ENCODE assay signal across 8 cellular contexts in the genomic region with DNA sequence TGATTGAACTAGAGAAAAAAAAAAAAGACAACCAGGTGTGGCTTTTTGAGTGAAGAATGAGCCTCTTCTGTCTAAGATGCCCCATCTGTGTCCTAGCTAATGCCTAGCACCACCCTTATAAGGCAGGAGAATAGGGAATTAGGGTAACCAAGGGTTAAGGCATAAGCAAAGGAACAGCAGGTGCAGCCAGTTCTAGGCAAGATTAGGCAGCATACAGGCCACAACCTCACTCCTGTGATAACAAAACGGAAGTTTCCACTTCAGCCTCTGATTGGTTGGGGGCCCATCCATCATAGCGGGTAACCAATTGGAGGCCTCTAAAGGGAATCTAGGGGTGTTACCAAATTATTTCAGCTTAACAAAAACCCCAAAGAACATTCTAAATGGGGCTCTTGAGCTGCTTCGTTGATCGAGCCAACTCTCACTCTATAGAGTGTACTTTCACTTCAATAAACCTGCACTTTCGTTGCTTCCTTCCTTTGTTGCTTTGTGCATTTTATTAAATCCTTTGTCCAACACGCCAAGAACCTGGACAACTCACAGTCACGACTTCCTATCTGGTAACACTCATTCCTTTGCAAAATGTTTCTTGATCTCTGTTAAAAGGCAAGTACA.
A peak's percentile ranks its signal among the peaks of the same experiment; 100 is the strongest.
DNase-seq lines count a peak whose midpoint lies in the region; ATAC-seq and TF ChIP-seq lines count a peak whose summit lies in the region.

No MANE protein-coding gene starts in this region.

- H3K4me3 ChIP-seq in esophagus squamous epithelium (peak overlapping the region in 1 of 4 donors; percentile 9), suprapubic skin (peak overlapping the region; percentile 23)

- peaks cover 0 to 49% (median 15%) of the 10 kb centered on the region in 3 donors for H3K4me1 ChIP-seq in esophagus squamous epithelium
- H3K4me1 ChIP-seq in suprapubic skin, result peaks cover 37% of the 10 kb centered on the region

- peak in 1 of 4 donors; percentile 31 for TF ChIP-seq POLR2A in esophagus squamous epithelium (IDR thresholded peaks at IDR 0.05)
- TF ChIP-seq POLR2A in suprapubic skin (IDR thresholded peaks at IDR 0.05), result no peak

- ATAC-seq in GM18870 (IDR thresholded peaks at IDR 0.05; ENCODE audit: unreplicated experiment), result peak; percentile 86
- ATAC-seq in HG03103 (IDR thresholded peaks at IDR 0.05; ENCODE audit: low read depth, unreplicated experiment), result peak; percentile 77

- H3K36me3 ChIP-seq in esophagus squamous epithelium, result no peaks in the 10 kb centered on the region
- no peaks in the 10 kb centered on the region for H3K36me3 ChIP-seq in suprapubic skin

- TF ChIP-seq CTCF in esophagus squamous epithelium (IDR thresholded peaks at IDR 0.05), result no peak
- TF ChIP-seq CTCF in neural crest cell (conservative IDR thresholded peaks at IDR 0.05), result no peak
- no peak for TF ChIP-seq CTCF in suprapubic skin (IDR thresholded peaks at IDR 0.05)

- H3K27me3 Mint-ChIP-seq in neural crest cell (ENCODE audit: low read depth), result peaks cover 3% of the 10 kb centered on the region

- TF ChIP-seq EP300 in suprapubic skin (IDR thresholded peaks at IDR 0.05), result no peak

- no peak overlapping the region for H3K4me3 Mint-ChIP-seq in neural crest cell

- intact Hi-C loops in esophagus squamous epithelium (cut with DNase I), result loop anchor here (5.0 kb wide), 1 partner anchor 94 kb away; no protein-coding TSS in a partner anchor

- H3K27ac Mint-ChIP-seq in neural crest cell (ENCODE audit: unreplicated experiment), result no peak overlapping the region

- H3K27me3 ChIP-seq in esophagus squamous epithelium (no peaks in the 10 kb centered on the region), suprapubic skin (peaks cover 4% of the 10 kb centered on the region)

- H3K4me1 Mint-ChIP-seq in neural crest cell, result peaks cover 4% of the 10 kb centered on the region

- DNase-seq in AG08396 (ENCODE audit: low spot score), result peak; percentile 62
- peak; percentile 68 for DNase-seq in NK-92 treated with Interleukin-12 subunit alpha and Interleukin-12 subunit beta, amount 100 ng/mL, for 24 hours (lab: John Stamatoyannopoulos, UW)
- peak; percentile 74 for DNase-seq in activated CD8-positive, alpha-beta memory T cell treated with anti-CD3 and anti-CD28 coated beads, Interleukin-2, amount 50 U/mL, for 1 hour (ENCODE audit: extremely low read depth)
- DNase-seq in esophagus squamous epithelium (lab: John Stamatoyannopoulos, UW), result no peak
- peak; percentile 21 for DNase-seq in neural crest cell (ENCODE audit: low read depth, low spot score)
- no peak for DNase-seq in suprapubic skin (ENCODE audit: low spot score in 2 of 2)

- H3K36me3 Mint-ChIP-seq in neural crest cell (ENCODE audit: low read depth), result no peaks in the 10 kb centered on the region

- H3K9me3 Mint-ChIP-seq in neural crest cell, result no peaks in the 10 kb centered on the region

- WGBS in esophagus squamous epithelium, 2 donors, result 20 to 24% methylated on average over 7 of the region's 7 CpGs
- 29% methylated on average over 7 of the region's 7 CpGs for WGBS in suprapubic skin

- peak overlapping the region in 3 of 4 donors; percentile 6 to 59 (median 52) for H3K27ac ChIP-seq in esophagus squamous epithelium
- H3K27ac ChIP-seq in suprapubic skin, result peak overlapping the region; percentile 38

- H3K9me3 ChIP-seq in esophagus squamous epithelium (no peaks in the 10 kb centered on the region), suprapubic skin (no peaks in the 10 kb centered on the region)

Comparison
In these comparisons a context has a peak if more than half of its experiments do, and no peak if none do; other contexts are left out.
1. DNase-seq: peak in AG08396 (single experiment), NK-92 treated with Interleukin-12 subunit alpha and Interleukin-12 subunit beta, amount 100 ng/mL, for 24 hours (single experiment), activated CD8-positive, alpha-beta memory T cell treated with anti-CD3 and anti-CD28 coated beads, Interleukin-2, amount 50 U/mL, for 1 hour (single experiment) and neural crest cell (single experiment); none in esophagus squamous epithelium (single experiment) and suprapubic skin (0 of 2).